ENCODE assay signal across 34 cellular contexts in the genomic region with DNA sequence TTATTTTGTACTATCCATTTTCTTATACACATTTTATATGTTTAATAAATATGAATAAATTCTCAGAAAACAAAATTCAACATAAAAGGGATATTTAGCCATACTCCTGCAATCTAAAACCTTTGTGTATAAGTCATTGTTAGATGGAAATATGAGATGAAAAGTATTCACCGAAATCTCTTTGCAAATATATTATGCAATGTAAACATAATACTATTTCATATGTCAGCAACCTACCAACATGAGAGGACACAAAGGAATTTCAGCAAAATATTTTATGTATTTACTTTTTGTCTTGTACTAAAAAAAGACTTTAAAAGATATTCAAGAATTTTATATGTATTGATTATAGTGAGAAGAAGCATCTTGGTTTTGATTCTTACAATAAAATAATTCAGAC.
"Had no signal": no experiment of that assay in that cellular context is flagged by ENCODE, and none has a peak within 500 bp of the region (broad histone marks: within the 10 kb centered on the region; RNA-seq: fewer than 3 reads in every experiment).

No MANE protein-coding gene starts in this region.

- H3K4me3 ChIP-seq: adrenal gland, body of pancreas, breast epithelium, cardiac muscle cell had no signal

- ATAC-seq: activated CD8-positive, alpha-beta memory T cell treated with anti-CD3 and anti-CD28 coated beads, Interleukin-2, amount 10 ng/mL, durations not matched to agents 7 days and 5 days; activated CD8-positive, alpha-beta T cell treated with anti-CD3 and anti-CD28 coated beads, Interleukin-2, amount 10 ng/mL, durations not matched to agents 7 days and 5 days; activated naive CD8-positive, alpha-beta T cell treated with anti-CD3 and anti-CD28 coated beads, Interleukin-2, amount 50 U/mL, for 24 hours; body of pancreas had no signal

- H3K4me1 ChIP-seq: adrenal gland, body of pancreas, breast epithelium had no signal

- H3K27ac ChIP-seq: adrenal gland, body of pancreas, brain microvascular endothelial cell, breast epithelium, cardiac muscle cell, VCaP had no signal

- H3K27me3 ChIP-seq: adrenal gland, body of pancreas, brain microvascular endothelial cell, breast epithelium, cardiac muscle cell had no signal

- H3K9me3 ChIP-seq: body of pancreas, breast epithelium had no signal

- FAIRE-seq: astrocyte, TTC549 had no signal

- H3K36me3 ChIP-seq: adrenal gland, brain microvascular endothelial cell, breast epithelium, cardiac muscle cell had no signal

- DNase-seq: activated B cell treated with CpG ODN at 0.5 μM for 24 hours; activated CD4-positive, alpha-beta memory T cell treated with anti-CD3 and anti-CD28 coated beads, Interleukin-2, amount 10 ng/mL, durations not matched to agents 7 days and 5 days; activated CD4-positive, alpha-beta T cell treated with anti-CD3 and anti-CD28 coated beads for 4 hours; activated CD4-positive, alpha-beta T cell treated with anti-CD3 and anti-CD28 coated beads, Interleukin-2, amount 10 ng/mL, durations not matched to agents 24 days and 14 days; activated CD4-positive, alpha-beta T cell treated with anti-CD3 and anti-CD28 coated beads, Interleukin-2, amount 50 U/mL, for 1 hour; activated CD4-positive, alpha-beta T cell treated with anti-CD3 and anti-CD28 coated beads, Interleukin-2, amount 50 U/mL, for 4 hours; activated CD4-positive, CD25-positive, alpha-beta regulatory T cell treated with anti-CD3 and anti-CD28 coated beads, Interleukin-2, amount 50 U/mL, for 72 hours; activated CD8-positive, alpha-beta memory T cell treated with anti-CD3 and anti-CD28 coated beads for 24 hours; activated CD8-positive, alpha-beta memory T cell treated with anti-CD3 and anti-CD28 coated beads, Interleukin-2, amount 10 ng/mL, durations not matched to agents 7 days and 5 days; activated CD8-positive, alpha-beta memory T cell treated with anti-CD3 and anti-CD28 coated beads, Interleukin-2, amount 50 U/mL, for 48 hours; activated CD8-positive, alpha-beta T cell treated with anti-CD3 and anti-CD28 coated beads, Interleukin-2, amount 10 ng/mL, durations not matched to agents 7 days and 5 days; activated effector memory CD4-positive, alpha-beta T cell treated with Interleukin-2 at 50 U/mL for 16 hours; activated gamma-delta T cell; activated naive CD4-positive, alpha-beta T cell treated with anti-CD3 and anti-CD28 coated beads, Interleukin-2, amount 10 ng/mL, durations not matched to agents 7 days and 5 days; activated naive CD4-positive, alpha-beta T cell treated with Interleukin-2 at 50 U/mL for 16 hours; activated naive CD8-positive, alpha-beta T cell treated with anti-CD3 and anti-CD28 coated beads, Interleukin-2, amount 10 ng/mL, durations not matched to agents 7 days and 5 days; activated naive CD8-positive, alpha-beta T cell treated with anti-CD3 and anti-CD28 coated beads, Interleukin-2, amount 50 U/mL, for 24 hours; activated T-cell treated with anti-CD3 and anti-CD28 coated beads, Interleukin-2, amount 50 U/mL, for 24 hours; activated T-cell treated with anti-CD3 and anti-CD28 coated beads, Interleukin-2, amount 50 U/mL, for 48 hours; adrenal gland; amniotic stem cell; aorta; body of pancreas; brain microvascular endothelial cell; caudate nucleus; cerebellar nuclear complex; T-helper 1 cell; T-helper 2 cell; T-helper 9 cell had no signal
